37 cellular contexts compared by ENCODE assay signal in the genomic region with DNA sequence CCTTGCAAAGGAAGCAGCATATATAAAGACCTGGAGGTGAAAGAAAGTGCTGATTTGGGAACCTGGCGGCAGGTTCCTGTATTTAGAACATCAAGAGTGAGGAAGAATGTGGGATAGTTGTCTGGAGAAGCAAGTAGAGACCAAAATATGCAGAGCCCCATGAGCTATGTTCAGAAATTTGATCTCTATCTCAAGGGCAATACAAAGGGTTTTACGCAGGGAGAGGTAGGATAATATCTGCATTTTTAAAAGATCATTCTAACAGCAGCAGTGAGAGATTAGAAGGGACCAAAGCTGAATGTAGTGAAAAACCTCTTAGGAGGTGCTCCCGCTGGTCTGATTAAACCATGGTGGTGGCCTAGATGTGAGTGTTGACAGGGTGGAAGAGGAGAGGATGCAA.
"Had no signal": no experiment of that assay in that cellular context is flagged by ENCODE, and none has a peak within 500 bp of the region (broad histone marks: within the 10 kb centered on the region; RNA-seq: fewer than 3 reads in every experiment).

No MANE protein-coding gene starts in this region.

- H3K9me3 Mint-ChIP-seq: activated B cell treated with CpG ODN at 0.5 μM for 24 hours; activated CD4-positive, alpha-beta memory T cell treated with anti-CD3 and anti-CD28 coated beads for 36 hours; activated CD4-positive, alpha-beta T cell treated with anti-CD3 and anti-CD28 coated beads, Interleukin-2, amount 10 ng/mL, durations not matched to agents 24 days and 14 days; activated CD8-positive, alpha-beta T cell treated with anti-CD3 and anti-CD28 coated beads for 36 hours; activated naive CD4-positive, alpha-beta T cell treated with anti-CD3 and anti-CD28 coated beads for 36 hours; activated naive CD4-positive, alpha-beta T cell treated with anti-CD3 and anti-CD28 coated beads, Interleukin-2, amount 50 U/mL, for 72 hours; activated naive CD8-positive, alpha-beta T cell treated with anti-CD3 and anti-CD28 coated beads for 36 hours; activated T-cell treated with anti-CD3 and anti-CD28 coated beads, Interleukin-2, amount 50 U/mL, for 4 hours; activated T-helper 1 cell treated with anti-CD3 and anti-CD28 coated beads, Interleukin-12 subunit alpha, Interleukin-12 subunit beta, Interleukin-2, Interleukin-4 antibody, amounts not matched to agents 30 ng/mL and 10 ng/mL and 1 ng/mL, durations not matched to agents 14 hours and 24 hours and 36 hours; activated T-helper 17 cell treated with anti-CD3 and anti-CD28 coated beads, Interleukin-2, amount 50 U/mL, for 72 hours; T-helper 1 cell treated with Interleukin-12 subunit alpha and Interleukin-12 subunit beta and Interleukin-4 antibody, amounts not matched to agents 30 μg/mL and 1 μg/mL, for 36 hours; T-helper 2 cell treated with Interferon-gamma antibody and Interleukin-4, amounts not matched to agents 5 μg/mL and 100 μg/mL, for 36 hours had no signal

- H3K27ac ChIP-seq: adrenal gland, body of pancreas, brain microvascular endothelial cell, breast epithelium, VCaP had no signal

- H3K4me1 ChIP-seq: adrenal gland, body of pancreas, breast epithelium had no signal

- H3K9me3 ChIP-seq: adrenal gland, body of pancreas, breast epithelium had no signal

- H3K4me3 Mint-ChIP-seq: activated B cell treated with CpG ODN at 0.5 μM for 24 hours; activated CD4-positive, alpha-beta memory T cell treated with anti-CD3 and anti-CD28 coated beads for 36 hours; activated CD4-positive, alpha-beta T cell treated with anti-CD3 and anti-CD28 coated beads, Interleukin-2, amount 10 ng/mL, durations not matched to agents 24 days and 14 days; activated CD8-positive, alpha-beta T cell treated with anti-CD3 and anti-CD28 coated beads for 36 hours; activated naive CD4-positive, alpha-beta T cell treated with anti-CD3 and anti-CD28 coated beads for 36 hours; activated naive CD8-positive, alpha-beta T cell treated with anti-CD3 and anti-CD28 coated beads for 36 hours; activated T-cell treated with anti-CD3 and anti-CD28 coated beads, Interleukin-2, amount 50 U/mL, for 4 hours; activated T-cell treated with anti-CD3 and anti-CD28 coated beads, Interleukin-2, amount 50 U/mL, for 72 hours; activated T-helper 1 cell treated with anti-CD3 and anti-CD28 coated beads, Interleukin-12 subunit alpha, Interleukin-12 subunit beta, Interleukin-2, Interleukin-4 antibody, amounts not matched to agents 30 ng/mL and 10 ng/mL and 1 ng/mL, durations not matched to agents 14 hours and 24 hours and 36 hours; activated T-helper 17 cell treated with anti-CD3 and anti-CD28 coated beads, Interleukin-2, amount 50 U/mL, for 72 hours; T-helper 1 cell treated with Interleukin-12 subunit alpha and Interleukin-12 subunit beta and Interleukin-4 antibody, amounts not matched to agents 30 μg/mL and 1 μg/mL, for 36 hours; T-helper 2 cell treated with Interferon-gamma antibody and Interleukin-4, amounts not matched to agents 5 μg/mL and 100 μg/mL, for 36 hours had no signal

- DNase-seq: activated B cell treated with CpG ODN at 0.5 μM for 24 hours; activated CD4-positive, alpha-beta memory T cell treated with anti-CD3 and anti-CD28 coated beads for 36 hours; activated CD4-positive, alpha-beta T cell treated with anti-CD3 and anti-CD28 coated beads for 4 hours; activated CD4-positive, alpha-beta T cell treated with anti-CD3 and anti-CD28 coated beads, Interleukin-2, amount 10 ng/mL, durations not matched to agents 24 days and 14 days; activated CD4-positive, alpha-beta T cell treated with anti-CD3 and anti-CD28 coated beads, Interleukin-2, amount 50 U/mL, for 1 hour; activated CD4-positive, alpha-beta T cell treated with anti-CD3 and anti-CD28 coated beads, Interleukin-2, amount 50 U/mL, for 4 hours; activated CD4-positive, CD25-positive, alpha-beta regulatory T cell treated with anti-CD3 and anti-CD28 coated beads, Interleukin-2, amount 50 U/mL, for 72 hours; activated CD8-positive, alpha-beta memory T cell treated with anti-CD3 and anti-CD28 coated beads, Interleukin-2, amount 50 U/mL, for 4 hours; activated CD8-positive, alpha-beta T cell treated with anti-CD3 and anti-CD28 coated beads for 36 hours; activated effector memory CD4-positive, alpha-beta T cell treated with anti-CD3 and anti-CD28 coated beads, Interleukin-2, amount 50 U/mL, for 16 hours; activated gamma-delta T cell treated with Interleukin-2 at 50 U/mL for 16 hours; activated naive CD4-positive, alpha-beta T cell; activated naive CD4-positive, alpha-beta T cell treated with anti-CD3 and anti-CD28 coated beads for 36 hours; activated naive CD4-positive, alpha-beta T cell treated with anti-CD3 and anti-CD28 coated beads, Interleukin-2, amount 50 U/mL, for 16 hours; activated naive CD8-positive, alpha-beta T cell treated with anti-CD3 and anti-CD28 coated beads for 36 hours; activated T-cell treated with anti-CD3 and anti-CD28 coated beads for 4 hours; activated T-cell treated with anti-CD3 and anti-CD28 coated beads, Interleukin-2, amount 50 U/mL, for 1 hour; activated T-cell treated with anti-CD3 and anti-CD28 coated beads, Interleukin-2, amount 50 U/mL, for 4 hours; activated T-cell treated with anti-CD3 and anti-CD28 coated beads, Interleukin-2, amount 50 U/mL, for 72 hours; adrenal gland; amniotic stem cell; aorta; body of pancreas; brain microvascular endothelial cell; central memory CD4-positive, alpha-beta T cell; T-helper 1 cell; T-helper 2 cell; T-helper 9 cell had no signal

- FAIRE-seq: astrocyte, TTC549 had no signal

- H3K4me3 ChIP-seq: adrenal gland, body of pancreas, breast epithelium had no signal

- H3K27ac Mint-ChIP-seq: activated B cell treated with CpG ODN at 0.5 μM for 24 hours; activated CD4-positive, alpha-beta memory T cell treated with anti-CD3 and anti-CD28 coated beads for 36 hours; activated CD4-positive, alpha-beta T cell treated with anti-CD3 and anti-CD28 coated beads, Interleukin-2, amount 10 ng/mL, durations not matched to agents 24 days and 14 days; activated CD8-positive, alpha-beta T cell treated with anti-CD3 and anti-CD28 coated beads for 36 hours; activated naive CD4-positive, alpha-beta T cell treated with anti-CD3 and anti-CD28 coated beads for 36 hours; activated naive CD4-positive, alpha-beta T cell treated with anti-CD3 and anti-CD28 coated beads, Interleukin-2, amount 50 U/mL, for 72 hours; activated naive CD8-positive, alpha-beta T cell treated with anti-CD3 and anti-CD28 coated beads for 36 hours; activated T-cell treated with anti-CD3 and anti-CD28 coated beads, Interleukin-2, amount 50 U/mL, for 72 hours; activated T-helper 1 cell treated with anti-CD3 and anti-CD28 coated beads, Interleukin-12 subunit alpha, Interleukin-12 subunit beta, Interleukin-2, Interleukin-4 antibody, amounts not matched to agents 30 ng/mL and 10 ng/mL and 1 ng/mL, durations not matched to agents 14 hours and 24 hours and 36 hours; activated T-helper 17 cell treated with anti-CD3 and anti-CD28 coated beads, Interleukin-2, amount 50 U/mL, for 72 hours; T-helper 1 cell treated with Interleukin-12 subunit alpha and Interleukin-12 subunit beta and Interleukin-4 antibody, amounts not matched to agents 30 μg/mL and 1 μg/mL, for 36 hours; T-helper 2 cell treated with Interferon-gamma antibody and Interleukin-4, amounts not matched to agents 5 μg/mL and 100 μg/mL, for 36 hours had no signal

- H3K27me3 Mint-ChIP-seq: activated B cell treated with CpG ODN at 0.5 μM for 24 hours; activated CD4-positive, alpha-beta memory T cell treated with anti-CD3 and anti-CD28 coated beads for 36 hours; activated CD4-positive, alpha-beta T cell treated with anti-CD3 and anti-CD28 coated beads, Interleukin-2, amount 10 ng/mL, durations not matched to agents 24 days and 14 days; activated CD8-positive, alpha-beta T cell treated with anti-CD3 and anti-CD28 coated beads for 36 hours; activated naive CD8-positive, alpha-beta T cell treated with anti-CD3 and anti-CD28 coated beads for 36 hours; activated T-helper 17 cell treated with anti-CD3 and anti-CD28 coated beads, Interleukin-2, amount 50 U/mL, for 72 hours had no signal

- H3K36me3 ChIP-seq: adrenal gland, brain microvascular endothelial cell, breast epithelium had no signal

- H3K36me3 Mint-ChIP-seq: activated CD4-positive, alpha-beta memory T cell treated with anti-CD3 and anti-CD28 coated beads for 36 hours; activated naive CD4-positive, alpha-beta T cell treated with anti-CD3 and anti-CD28 coated beads, Interleukin-2, amount 50 U/mL, for 72 hours; activated naive CD8-positive, alpha-beta T cell treated with anti-CD3 and anti-CD28 coated beads for 36 hours had no signal

- H3K27me3 ChIP-seq: adrenal gland, body of pancreas, brain microvascular endothelial cell, breast epithelium had no signal

- H3K4me1 Mint-ChIP-seq: activated B cell treated with CpG ODN at 0.5 μM for 24 hours; activated CD4-positive, alpha-beta T cell treated with anti-CD3 and anti-CD28 coated beads, Interleukin-2, amount 10 ng/mL, durations not matched to agents 24 days and 14 days; activated naive CD8-positive, alpha-beta T cell treated with anti-CD3 and anti-CD28 coated beads for 36 hours; activated T-helper 17 cell treated with anti-CD3 and anti-CD28 coated beads, Interleukin-2, amount 50 U/mL, for 72 hours had no signal
